Comparison of ENCODE assay signal across 8 cellular contexts in genomic region chr10:70549962-70550845, GRCh38. TPM values are rescaled to one million over a fixed set of nuclear protein-coding genes. Genes with fewer than 3 reads are reported as not detected.
A peak's percentile ranks its signal among the peaks of the same experiment; 100 is the strongest.
DNase-seq lines count a peak whose midpoint lies in the region; ATAC-seq and TF ChIP-seq lines count a peak whose summit lies in the region.

No MANE protein-coding gene starts in this region.

- H3K4me3 ChIP-seq in PC-9, result no peak overlapping the region
- no peak overlapping the region for H3K4me3 ChIP-seq in fibroblast of the aortic adventitia (ENCODE audit: low read depth, low read length)
- no peak overlapping the region for H3K4me3 ChIP-seq in thoracic aorta

- TF ChIP-seq CTCF in PC-9 (conservative IDR thresholded peaks at IDR 0.05) (peak; percentile 98), fibroblast of the aortic adventitia (IDR thresholded peaks at IDR 0.05; ENCODE audit: insufficient read depth, low read length) (peak; percentile 92), thoracic aorta (IDR thresholded peaks at IDR 0.05) (peak; percentile 84)

- POLR2A ChIA-PET in PC-9 (lab: Charles Lee; ENCODE audit: unreplicated experiment), result interaction anchor here (0.6 kb wide), 1 partner anchor 244 kb away, joined by 6 read pairs; no protein-coding TSS in a partner anchor

- no peak overlapping the region for H2AFZ ChIP-seq in PC-9

- H3K9me2 ChIP-seq in PC-9 (ENCODE audit: insufficient read depth), result no peaks in the 10 kb centered on the region

- H3K36me3 ChIP-seq in PC-9 (ENCODE audit: low read depth), result no peaks in the 10 kb centered on the region
- no peaks in the 10 kb centered on the region for H3K36me3 ChIP-seq in thoracic aorta

- no TSS peak for BruUV-seq in PC-9 (replicated peaks; lab: Mats Ljungman, UMichigan)

- peaks cover 4% of the 10 kb centered on the region; the same call in 1 of the 2 replicates for H3F3A ChIP-seq in PC-9 (ENCODE audit: insufficient read depth, low read depth)

- no peaks in the 10 kb centered on the region for H3K9me3 ChIP-seq in PC-9 (ENCODE audit: insufficient read depth, low read depth)
- no peaks in the 10 kb centered on the region for H3K9me3 ChIP-seq in thoracic aorta

- DNase-seq in DMS114 treated with DMSO at 0.1 percent for 48 hours (lab: John Stamatoyannopoulos, UW; ENCODE audit: unreplicated experiment), result peak; percentile 44
- peak; percentile 47 to 76 for DNase-seq in PC-9
- peak; percentile 87 to 88 for DNase-seq in activated T-cell treated with anti-CD3 and anti-CD28 coated beads, Interleukin-2, amount 50 U/mL, for 48 hours
- DNase-seq in fibroblast of the aortic adventitia (ENCODE audit: low read depth), result peak; percentile 75
- peak in 48 of 56 donors; percentile 6 to 79 (median 41) for DNase-seq in nucleus accumbens (lab: John Stamatoyannopoulos, UW)
- DNase-seq in thoracic aorta (ENCODE audit: low spot score), result no peak

- intact Hi-C loops in PC-9 (cut with micrococcal nuclease; ENCODE audit: unreplicated experiment), result loop anchor here (1.0 to 10.0 kb wide), 7 partner anchors 122 to 735 kb away; partner anchors contain the start of genes ADAMTS14, SGPL1 and UNC5B

- ATAC-seq in HG03342 (IDR thresholded peaks at IDR 0.05; ENCODE audit: unreplicated experiment) (peak; percentile 56), thoracic aorta (ENCODE audit: insufficient number of reproducible peaks, low FRiP score, low read depth) (no peak), HG02885 (IDR thresholded peaks at IDR 0.05; ENCODE audit: poor library complexity, unreplicated experiment) (no peak)

- no peaks in the 10 kb centered on the region; the same call in 1 of the 2 replicates for H4K20me1 ChIP-seq in PC-9 (ENCODE audit: insufficient read depth)

- H3K4me1 ChIP-seq in PC-9 (replicated peaks; ENCODE audit: insufficient read depth), result no peaks in the 10 kb centered on the region
- H3K4me1 ChIP-seq in thoracic aorta (ENCODE audit: control insufficient read depth in 1 of 2, low read depth in 2 of 2), result peaks cover 0 to 5% of the 10 kb centered on the region in 2 donors

- no peaks in the 10 kb centered on the region for H3K79me2 ChIP-seq in PC-9 (ENCODE audit: low read depth)

- H3K27me3 ChIP-seq in PC-9 (ENCODE audit: insufficient read depth, low read depth) (no peaks in the 10 kb centered on the region), thoracic aorta (replicated peaks; ENCODE audit: insufficient read depth) (no peaks in the 10 kb centered on the region)

- H3K4me2 ChIP-seq in PC-9, result no peak overlapping the region

- H3K27ac ChIP-seq in PC-9, result no peak overlapping the region
- H3K27ac ChIP-seq in thoracic aorta, result no peak overlapping the region

- CTCF ChIA-PET in PC-9 (lab: Charles Lee), result interaction anchor here (0.8 kb wide), 1 partner anchor 208 kb away, joined by 3 read pairs; no protein-coding TSS in a partner anchor

RNA-seq across cellular contexts. Expression of gene PRF1, which starts 52.3 kb away (rescaled TPM):
- total RNA-seq in PC-9 (2021) (not detected in 2 replicates), fibroblast of the aortic adventitia (ENCODE audit: low replicate concordance) (not detected in 2 replicates), thoracic aorta (1 to 10 TPM; 3.7 to 5.4 TPM)
